Comparison of ENCODE assay signal across 29 cellular contexts in the genomic region with DNA sequence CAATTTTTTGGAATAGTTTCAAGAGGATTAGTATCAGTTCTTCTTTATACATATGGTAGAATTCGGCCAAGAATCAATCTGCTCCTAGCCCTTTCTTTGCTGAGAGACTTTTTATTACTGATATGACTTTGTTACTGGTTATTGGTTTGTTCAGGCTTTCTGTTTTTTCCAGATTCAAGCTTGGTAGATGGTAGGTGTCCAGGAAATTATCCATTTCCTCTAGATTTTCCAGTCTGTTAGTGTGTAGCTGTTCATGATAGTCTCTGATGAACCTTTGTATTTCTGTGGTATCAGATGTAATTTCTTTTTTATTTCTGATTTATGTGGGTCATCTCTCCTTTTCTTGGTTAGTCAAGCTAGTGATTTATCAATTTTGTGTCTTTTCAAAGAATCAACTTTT.
"Had no signal": no experiment of that assay in that cellular context is flagged by ENCODE, and none has a peak within 500 bp of the region (broad histone marks: within the 10 kb centered on the region; RNA-seq: fewer than 3 reads in every experiment).

No MANE protein-coding gene starts in this region.

- H3K4me3 Mint-ChIP-seq: stimulated activated effector memory CD8-positive, alpha-beta T cell treated with anti-CD3 and anti-CD28 coated beads, Interleukin-12 subunit alpha, Interleukin-12 subunit beta, amount 100 ng/mL, for 72 hours; stimulated activated memory B cell treated with anti-CD40 and anti-IgM and Interleukin-4, amounts not matched to agents 10 μg/mL and 1 μg/mL and 100 μg/mL, for 72 hours; stimulated activated naive B cell treated with anti-CD40 and anti-IgM and Interleukin-4, amounts not matched to agents 10 μg/mL and 1 μg/mL and 100 μg/mL, for 72 hours; stimulated activated naive CD8-positive, alpha-beta T cell treated with anti-CD3 and anti-CD28 coated beads, Interleukin-15, amount 100 ng/mL, for 72 hours; stimulated activated naive CD8-positive, alpha-beta T cell treated with anti-CD3 and anti-CD28 coated beads, Interleukin-15, Interleukin-2, amounts not matched to agents 100 ng/mL and 50 ng/mL, for 24 hours; type B pancreatic cell had no signal

- H3K4me3 ChIP-seq: stomach, suprapubic skin, testis, thoracic aorta, thyroid gland, tibial artery, tibial nerve, transverse colon, upper lobe of left lung, upper lobe of right lung, uterus, vagina had no signal

- H3K36me3 Mint-ChIP-seq: stimulated activated effector memory CD8-positive, alpha-beta T cell treated with anti-CD3 and anti-CD28 coated beads, Interleukin-12 subunit alpha, Interleukin-12 subunit beta, amount 100 ng/mL, for 72 hours had no signal

- DNase-seq: stimulated activated CD4-positive, alpha-beta T cell treated with anti-CD3 and anti-CD28 coated beads, Interleukin-2, amount 100 ng/mL, for 48 hours; stimulated activated CD4-positive, alpha-beta T cell treated with anti-CD3 and anti-CD28 coated beads, Interleukin-4, amount 100 ng/mL, for 1 hour; stimulated activated CD4-positive, alpha-beta T cell treated with anti-CD3 and anti-CD28 coated beads, Interleukin-4, amount 100 ng/mL, for 24 hours; stimulated activated CD4-positive, alpha-beta T cell treated with anti-CD3 and anti-CD28 coated beads, Interleukin-4, amount 100 ng/mL, for 4 hours; stimulated activated CD8-positive, alpha-beta memory T cell treated with anti-CD3 and anti-CD28 coated beads, Interleukin-4, amount 100 ng/mL, for 48 hours; stimulated activated naive B cell treated with anti-CD40 and anti-IgM and Interleukin-4, amounts not matched to agents 10 μg/mL and 1 μg/mL and 100 μg/mL, for 72 hours; stimulated activated naive CD4-positive, alpha-beta T cell; stimulated activated naive CD4-positive, alpha-beta T cell treated with Interleukin-2 at 50 U/mL for 16 hours; stimulated activated naive CD8-positive, alpha-beta T cell treated with anti-CD3 and anti-CD28 coated beads, Interleukin-15, amount 100 ng/mL, for 72 hours; stimulated activated naive CD8-positive, alpha-beta T cell treated with anti-CD3 and anti-CD28 coated beads, Interleukin-15, Interleukin-2, amounts not matched to agents 100 U/mL and 50 U/mL, for 24 hours; stomach; substantia nigra; testis; thyroid gland; tibial artery; transverse colon; trophoblast cell; upper lobe of left lung; upper lobe of right lung; uterus had no signal

- H3K27ac Mint-ChIP-seq: stimulated activated effector memory CD8-positive, alpha-beta T cell treated with anti-CD3 and anti-CD28 coated beads, Interleukin-12 subunit alpha, Interleukin-12 subunit beta, amount 100 ng/mL, for 72 hours; stimulated activated memory B cell treated with anti-CD40 and anti-IgM and Interleukin-4, amounts not matched to agents 10 μg/mL and 1 μg/mL and 100 μg/mL, for 72 hours; stimulated activated naive B cell treated with anti-CD40 and anti-IgM and Interleukin-4, amounts not matched to agents 10 μg/mL and 1 μg/mL and 100 μg/mL, for 72 hours; stimulated activated naive CD8-positive, alpha-beta T cell treated with anti-CD3 and anti-CD28 coated beads, Interleukin-15, amount 100 ng/mL, for 72 hours; stimulated activated naive CD8-positive, alpha-beta T cell treated with anti-CD3 and anti-CD28 coated beads, Interleukin-15, Interleukin-2, amounts not matched to agents 100 ng/mL and 50 ng/mL, for 24 hours; type B pancreatic cell had no signal

- H3K4me1 ChIP-seq: suprapubic skin, testis, thyroid gland, tibial nerve, transverse colon, upper lobe of left lung, upper lobe of right lung, uterus, vagina had no signal

- H3K27ac ChIP-seq: stomach, suprapubic skin, testis, thoracic aorta, thyroid gland, tibial artery, tibial nerve, transverse colon, upper lobe of left lung, upper lobe of right lung, uterus, vagina had no signal

- H3K27me3 ChIP-seq: stomach, suprapubic skin, testis, thyroid gland, tibial artery, tibial nerve, transverse colon, upper lobe of left lung, upper lobe of right lung, uterus, vagina had no signal

- FAIRE-seq: urothelium cell line had no signal

- H3K27me3 Mint-ChIP-seq: stimulated activated memory B cell treated with anti-CD40 and anti-IgM and Interleukin-4, amounts not matched to agents 10 μg/mL and 1 μg/mL and 100 μg/mL, for 72 hours; stimulated activated naive B cell treated with anti-CD40 and anti-IgM and Interleukin-4, amounts not matched to agents 10 μg/mL and 1 μg/mL and 100 μg/mL, for 72 hours; stimulated activated naive CD8-positive, alpha-beta T cell treated with anti-CD3 and anti-CD28 coated beads, Interleukin-15, Interleukin-2, amounts not matched to agents 100 ng/mL and 50 ng/mL, for 24 hours; type B pancreatic cell had no signal

- H3K9me3 ChIP-seq: stomach, suprapubic skin, testis, thoracic aorta, thyroid gland, tibial artery, upper lobe of left lung, upper lobe of right lung, uterus, vagina had no signal

- H3K36me3 ChIP-seq: stomach, suprapubic skin, thoracic aorta, thyroid gland, tibial artery, tibial nerve, transverse colon, upper lobe of left lung, upper lobe of right lung, uterus, vagina had no signal
